Comparison of ENCODE assay signal across 9 cellular contexts in the genomic region with DNA sequence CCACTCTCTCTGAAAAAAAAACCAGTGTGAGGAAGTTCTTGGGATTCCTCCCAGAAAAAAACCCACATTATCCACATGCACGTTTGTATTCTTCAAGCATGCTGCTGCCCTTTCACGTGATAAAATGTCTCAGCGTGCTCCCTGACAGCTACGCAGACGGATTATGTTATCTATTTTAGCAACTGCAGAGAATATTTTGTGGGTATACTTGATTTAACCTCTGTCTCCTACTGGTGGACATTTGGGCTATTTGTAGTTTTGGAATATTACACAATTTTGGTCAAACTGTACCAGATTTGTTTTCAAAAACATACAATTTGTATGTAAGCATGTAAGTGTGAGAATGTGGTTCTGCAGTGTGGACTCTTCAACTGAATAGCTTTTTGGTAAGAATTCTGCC. TPM values are rescaled to one million over a fixed set of nuclear protein-coding genes. Genes with fewer than 3 reads are reported as not detected.
DNase-seq lines count a peak whose midpoint lies in the region; ATAC-seq and TF ChIP-seq lines count a peak whose summit lies in the region.
"Had no signal": no experiment of that assay in that cellular context is flagged by ENCODE, and none has a peak within 500 bp of the region (broad histone marks: within the 10 kb centered on the region; RNA-seq: fewer than 3 reads in every experiment).

No MANE protein-coding gene starts in this region.

- no peaks in the 10 kb centered on the region for H3K9me3 Mint-ChIP-seq in T-helper 2 cell treated with Interferon-gamma antibody and Interleukin-4, amounts not matched to agents 5 μg/mL and 100 μg/mL, for 36 hours
- H3K9me3 Mint-ChIP-seq in activated T-helper 17 cell treated with anti-CD3 and anti-CD28 coated beads, Interleukin-2, amount 50 U/mL, for 72 hours: no peaks in the 10 kb centered on the region

- H3K4me3 Mint-ChIP-seq in T-helper 2 cell treated with Interferon-gamma antibody and Interleukin-4, amounts not matched to agents 5 μg/mL and 100 μg/mL, for 36 hours: peak overlapping the region; percentile 82
- H3K4me3 Mint-ChIP-seq in activated T-helper 17 cell treated with anti-CD3 and anti-CD28 coated beads, Interleukin-2, amount 50 U/mL, for 72 hours: peak overlapping the region; percentile 72

- peaks cover 24% of the 10 kb centered on the region for H3F3A ChIP-seq in smooth muscle cell (ENCODE audit: low read depth)

- 36% methylated on average over 5 of the region's 5 CpGs for WGBS in hepatocyte (ENCODE audit: low lambda C conversion rate, missing lambda C conversion rate)
- 5% methylated on average over 5 of the region's 5 CpGs for WGBS in smooth muscle cell (ENCODE audit: low lambda C conversion rate)

- H3K27me3 Mint-ChIP-seq in T-helper 2 cell treated with Interferon-gamma antibody and Interleukin-4, amounts not matched to agents 5 μg/mL and 100 μg/mL, for 36 hours (ENCODE audit: low read depth): no peaks in the 10 kb centered on the region
- no peaks in the 10 kb centered on the region for H3K27me3 Mint-ChIP-seq in activated T-helper 17 cell treated with anti-CD3 and anti-CD28 coated beads, Interleukin-2, amount 50 U/mL, for 72 hours

- no peak overlapping the region for H3K9ac ChIP-seq in smooth muscle cell (ENCODE audit: low read depth)

- H3K27me3 ChIP-seq in hepatocyte (no peaks in the 10 kb centered on the region), smooth muscle cell (ENCODE audit: low read depth) (no peaks in the 10 kb centered on the region)

- peaks cover 100% of the 10 kb centered on the region for H4K20me1 ChIP-seq in hepatocyte (ENCODE audit: insufficient read depth, poor library complexity, severe bottlenecking)
- H4K20me1 ChIP-seq in smooth muscle cell (ENCODE audit: low read depth): peaks cover 100% of the 10 kb centered on the region

- H3K9me2 ChIP-seq in hepatocyte (replicated peaks; ENCODE audit: insufficient read depth): no peaks in the 10 kb centered on the region

- H3K27ac ChIP-seq in hepatocyte: no peak overlapping the region
- peak overlapping the region; percentile 27 for H3K27ac ChIP-seq in smooth muscle cell (ENCODE audit: low read depth)

- peaks cover 22% of the 10 kb centered on the region for H3K36me3 Mint-ChIP-seq in T-helper 2 cell treated with Interferon-gamma antibody and Interleukin-4, amounts not matched to agents 5 μg/mL and 100 μg/mL, for 36 hours (ENCODE audit: low read depth)
- H3K36me3 Mint-ChIP-seq in activated T-helper 17 cell treated with anti-CD3 and anti-CD28 coated beads, Interleukin-2, amount 50 U/mL, for 72 hours (ENCODE audit: low read depth): peaks cover 32% of the 10 kb centered on the region

- no peak for ATAC-seq in activated T-helper 17 cell treated with anti-CD3 and anti-CD28 coated beads, Interleukin-2, amount 50 U/mL, for 72 hours (replicated peaks)

- no peak overlapping the region for H2AFZ ChIP-seq in hepatocyte
- H2AFZ ChIP-seq in smooth muscle cell (ENCODE audit: low read depth): no peak overlapping the region

- TF ChIP-seq CTCF in hepatocyte (IDR thresholded peaks at IDR 0.05; ENCODE audit: poor library complexity) (no peak), smooth muscle cell (IDR thresholded peaks at IDR 0.05; ENCODE audit: borderline replicate concordance, insufficient read depth, poor library complexity, severe bottlenecking) (no peak)

- H3K9me3 ChIP-seq in hepatocyte (ENCODE audit: low read depth) (no peaks in the 10 kb centered on the region), smooth muscle cell (replicated peaks; ENCODE audit: low read depth) (no peaks in the 10 kb centered on the region)

- H3K79me2 ChIP-seq in hepatocyte (peaks cover 100% of the 10 kb centered on the region), smooth muscle cell (ENCODE audit: low read depth) (peaks cover 100% of the 10 kb centered on the region)

- peak overlapping the region; percentile 83 for H3K27ac Mint-ChIP-seq in T-helper 2 cell treated with Interferon-gamma antibody and Interleukin-4, amounts not matched to agents 5 μg/mL and 100 μg/mL, for 36 hours
- H3K27ac Mint-ChIP-seq in activated T-helper 17 cell treated with anti-CD3 and anti-CD28 coated beads, Interleukin-2, amount 50 U/mL, for 72 hours: no peak overlapping the region

- H3K4me1 Mint-ChIP-seq in T-helper 2 cell treated with Interferon-gamma antibody and Interleukin-4, amounts not matched to agents 5 μg/mL and 100 μg/mL, for 36 hours (ENCODE audit: low read depth): peaks cover 77% of the 10 kb centered on the region
- peaks cover 61% of the 10 kb centered on the region for H3K4me1 Mint-ChIP-seq in activated T-helper 17 cell treated with anti-CD3 and anti-CD28 coated beads, Interleukin-2, amount 50 U/mL, for 72 hours

- H3K36me3 ChIP-seq in hepatocyte (replicated peaks; ENCODE audit: insufficient read depth, low read depth) (no peaks in the 10 kb centered on the region), smooth muscle cell (ENCODE audit: low read depth) (no peaks in the 10 kb centered on the region)

- no peak overlapping the region for H3K4me3 ChIP-seq in hepatocyte
- no peak overlapping the region for H3K4me3 ChIP-seq in smooth muscle cell

- DNase-seq in T-helper 2 cell treated with Interferon-gamma antibody and Interleukin-4, amounts not matched to agents 5 μg/mL and 100 μg/mL, for 36 hours (ENCODE audit: low spot score): no peak
- DNase-seq in T-helper 2 cell (no peak), hepatocyte (ENCODE audit: low spot score) (no peak), smooth muscle cell (lab: John Stamatoyannopoulos, UW; ENCODE audit: unreplicated experiment) (no peak), hippocampal formation (lab: John Stamatoyannopoulos, UW) (no peak), Kasumi-1 (lab: John Stamatoyannopoulos, UW) (no peak)
- DNase-seq in activated CD4-positive, CD25-positive, alpha-beta regulatory T cell treated with anti-CD3 and anti-CD28 coated beads, Interleukin-2, amount 50 U/mL, for 72 hours: no peak
- DNase-seq: activated CD4-positive, alpha-beta T cell treated with anti-CD3 and anti-CD28 coated beads for 4 hours had no signal

- peak overlapping the region; percentile 62 for H3K4me2 ChIP-seq in hepatocyte
- peak overlapping the region; percentile 57 for H3K4me2 ChIP-seq in smooth muscle cell

- H3K4me1 ChIP-seq in hepatocyte (ENCODE audit: insufficient read depth) (peaks cover 70% of the 10 kb centered on the region), smooth muscle cell (ENCODE audit: low read depth) (peaks cover 75% of the 10 kb centered on the region)

RNA-seq across cellular contexts. Expression of gene PRRC2B, which starts 10.7 kb away (rescaled TPM):
- total RNA-seq in activated T-helper 17 cell treated with anti-CD3 and anti-CD28 coated beads, Interleukin-2, amount 50 U/mL, for 72 hours: 100 to 1,000 TPM; 136 to 157 TPM
- total RNA-seq in hepatocyte (76.8 and 118 TPM in 2 replicates), smooth muscle cell (73.5 and 97.2 TPM in 2 replicates)
- polyA plus RNA-seq in hepatocyte (44.6 and 48.2 TPM in 2 replicates), smooth muscle cell (38.6 and 53.7 TPM in 2 replicates)
